Comparison of ENCODE assay signal across 15 cellular contexts in the genomic region with DNA sequence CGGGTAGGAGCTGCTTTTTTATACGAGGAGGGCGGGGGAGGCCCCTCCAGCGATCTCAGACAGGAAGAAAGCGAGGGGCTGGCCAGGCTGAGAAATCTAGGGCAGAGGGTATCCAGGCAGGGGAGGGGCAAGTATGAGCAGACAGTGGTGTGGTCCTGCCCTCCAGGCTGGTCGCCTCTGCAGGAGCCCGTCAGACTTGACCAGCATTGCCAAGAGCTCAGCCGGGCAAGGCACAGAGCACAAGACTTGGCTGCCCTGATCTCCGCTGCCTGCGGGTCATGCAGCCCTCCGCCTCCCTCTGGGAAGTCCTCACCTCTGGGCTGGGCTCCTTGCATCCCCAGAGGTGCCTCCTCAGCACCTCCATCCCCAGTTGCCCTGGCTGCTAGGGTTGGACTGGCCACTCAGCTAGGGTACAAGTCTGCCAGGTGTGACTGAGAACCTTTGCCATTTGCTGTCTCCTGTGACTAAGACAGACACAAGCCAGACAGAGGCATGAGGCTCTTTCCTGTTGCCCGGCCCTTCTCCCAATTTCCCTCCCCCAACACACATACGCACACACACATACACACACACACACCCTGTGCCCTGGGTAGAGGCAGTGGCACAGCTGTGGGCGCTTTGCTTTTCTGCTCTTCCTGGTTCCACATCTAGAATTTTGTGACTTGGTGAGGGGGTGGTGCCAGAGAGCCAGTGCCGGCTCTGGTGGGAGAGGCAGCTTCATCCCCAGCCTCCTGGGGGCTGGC. TPM values are rescaled to one million over a fixed set of nuclear protein-coding genes. Genes with fewer than 3 reads are reported as not detected.
A peak's percentile ranks its signal among the peaks of the same experiment; 100 is the strongest.
DNase-seq lines count a peak whose midpoint lies in the region; ATAC-seq and TF ChIP-seq lines count a peak whose summit lies in the region.
"Had no signal": no experiment of that assay in that cellular context is flagged by ENCODE, and none has a peak within 500 bp of the region (broad histone marks: within the 10 kb centered on the region; RNA-seq: fewer than 3 reads in every experiment).

No MANE protein-coding gene starts in this region.

- ATAC-seq in WTC11 (no peak), HG03045 (IDR thresholded peaks at IDR 0.05; ENCODE audit: unreplicated experiment) (no peak), GM18498 (IDR thresholded peaks at IDR 0.05; ENCODE audit: unreplicated experiment) (no peak)
- ATAC-seq: HCT116, left lobe of liver, Panc1 had no signal

- intact Hi-C loops in esophagus squamous epithelium (cut with DNase I) (no loop called here), spleen (cut with DNase I; ENCODE audit: low total_unique reads) (no loop called here)

- H3K27ac Mint-ChIP-seq in WTC11: 0 out of 2 replicates have a peak overlapping the region, but pooled peaks have one; percentile 40
- H3K27ac Mint-ChIP-seq: activated naive CD4-positive, alpha-beta T cell treated with anti-CD3 and anti-CD28 coated beads for 36 hours had no signal

- no peaks in the 10 kb centered on the region for H3K27me3 Mint-ChIP-seq in WTC11 (ENCODE audit: low read depth)

- H3K36me3 ChIP-seq in esophagus squamous epithelium (peaks cover 10 to 94% (median 20%) of the 10 kb centered on the region in 3 donors), spleen (peaks cover 2 to 80% (median 25%) of the 10 kb centered on the region in 6 donors)

- CTCF ChIA-PET in WTC11 (lab: Charles Lee): interaction anchor here (1.0 kb wide), 1 partner anchor 59 kb away, joined by 3 read pairs; the partner anchor contains the start of gene PPIF

- peaks cover 6% of the 10 kb centered on the region for H3K36me3 Mint-ChIP-seq in WTC11

- peaks cover 43 to 100% (median 43%) of the 10 kb centered on the region in 3 donors for H3K4me1 ChIP-seq in esophagus squamous epithelium
- peaks cover 52 to 99% (median 77%) of the 10 kb centered on the region in 6 donors for H3K4me1 ChIP-seq in spleen

- 80 to 89% methylated on average over 11 to 14 of the region's 15 CpGs for WGBS in esophagus squamous epithelium, 2 donors
- WGBS in spleen, 5 donors: 67 to 84% (median 78%) methylated on average over 12 to 15 of the region's 15 CpGs

- H3K27ac ChIP-seq in esophagus squamous epithelium: peak overlapping the region; percentile 36 to 79 (median 66)
- H3K27ac ChIP-seq in spleen: peak overlapping the region in 6 of 8 donors; percentile 9 to 97 (median 89)

- H3K9me3 Mint-ChIP-seq in WTC11: no peaks in the 10 kb centered on the region
- H3K9me3 Mint-ChIP-seq: activated naive CD4-positive, alpha-beta T cell treated with anti-CD3 and anti-CD28 coated beads for 36 hours had no signal

- no peak for TF ChIP-seq POLR2A in esophagus squamous epithelium (IDR thresholded peaks at IDR 0.05)
- TF ChIP-seq POLR2A in spleen (IDR thresholded peaks at IDR 0.05): no peak

- no peak overlapping the region for H3K4me3 Mint-ChIP-seq in WTC11
- H3K4me3 Mint-ChIP-seq: activated naive CD4-positive, alpha-beta T cell treated with anti-CD3 and anti-CD28 coated beads for 36 hours had no signal

- H3K4me3 ChIP-seq in esophagus squamous epithelium: no peak overlapping the region
- no peak overlapping the region for H3K4me3 ChIP-seq in spleen
- H3K4me3 ChIP-seq: right atrium auricular region had no signal

- H3K27me3 ChIP-seq in esophagus squamous epithelium: no peaks in the 10 kb centered on the region
- H3K27me3 ChIP-seq in spleen (replicated peaks in 1 of 7): no peaks in the 10 kb centered on the region
- H3K27me3 ChIP-seq: right atrium auricular region had no signal

- TF ChIP-seq CTCF in WTC11 (IDR thresholded peaks at IDR 0.05): no peak
- TF ChIP-seq CTCF in esophagus squamous epithelium (IDR thresholded peaks at IDR 0.05): no peak
- TF ChIP-seq CTCF in spleen (IDR thresholded peaks at IDR 0.05 in 8 of 11, conservative IDR thresholded peaks at IDR 0.05 in 3 of 11): no peak

- POLR2A ChIA-PET in WTC11 (lab: Charles Lee): no interaction called here

- H3K4me1 Mint-ChIP-seq in WTC11: peaks cover 6% of the 10 kb centered on the region; the same call in 1 of the 2 replicates

- H3K9me3 ChIP-seq in esophagus squamous epithelium (no peaks in the 10 kb centered on the region), spleen (no peaks in the 10 kb centered on the region)
- H3K9me3 ChIP-seq: right atrium auricular region had no signal

- DNase-seq in CD1c-positive myeloid dendritic cell (ENCODE audit: extremely low spot score) (peak; percentile 63), WTC11 (ENCODE audit: low spot score) (no peak), esophagus squamous epithelium (lab: John Stamatoyannopoulos, UW) (no peak), spleen (no peak), NCI-H1048 (lab: John Stamatoyannopoulos, UW) (no peak), KG1 (lab: John Stamatoyannopoulos, UW) (no peak)
- DNase-seq: activated naive CD4-positive, alpha-beta T cell treated with anti-CD3 and anti-CD28 coated beads for 36 hours; DMS53; stimulated activated CD4-positive, alpha-beta T cell treated with anti-CD3 and anti-CD28 coated beads, Interleukin-1b, Interleukin-23, amount 100 ng/mL, for 48 hours had no signal

TF ChIP-seq in WTC11, 78 proteins besides CTCF, POLR2A, EP300 and RAD21:
- TF ChIP-seq GRHL2 (CRISPR knock-in tag; IDR thresholded peaks at IDR 0.05; ENCODE audit: insufficient replicate concordance, severe bottlenecking): no peak
- no peak for TF ChIP-seq IRF2 (CRISPR knock-in tag; IDR thresholded peaks at IDR 0.05; ENCODE audit: borderline replicate concordance, low read depth)
- no peak for TF ChIP-seq ZMAT4 (CRISPR knock-in tag; IDR thresholded peaks at IDR 0.05)
- no peak for TF ChIP-seq ZNF671 (CRISPR knock-in tag; IDR thresholded peaks at IDR 0.05)

RNA-seq across cellular contexts. Expression of gene PPIF, which starts 59.1 kb away (rescaled TPM):
- total RNA-seq in WTC11 (2021): 80.9 to 91.4 TPM (median 89.9 TPM) in 3 replicates
- 100 to 1,000 TPM in 1 of 4 donors, 10 to 100 TPM in 3; 40.2 to 141 (median 56.6) TPM for total RNA-seq in esophagus squamous epithelium
- 10 to 100 TPM; 65.0 to 99.3 (median 73.2) TPM for total RNA-seq in spleen
- polyA plus RNA-seq in spleen: 10 to 100 TPM; 29.2 to 66.9 (median 33.5) TPM
